Comparison of ENCODE assay signal across 1 cellular context in the genomic region with DNA sequence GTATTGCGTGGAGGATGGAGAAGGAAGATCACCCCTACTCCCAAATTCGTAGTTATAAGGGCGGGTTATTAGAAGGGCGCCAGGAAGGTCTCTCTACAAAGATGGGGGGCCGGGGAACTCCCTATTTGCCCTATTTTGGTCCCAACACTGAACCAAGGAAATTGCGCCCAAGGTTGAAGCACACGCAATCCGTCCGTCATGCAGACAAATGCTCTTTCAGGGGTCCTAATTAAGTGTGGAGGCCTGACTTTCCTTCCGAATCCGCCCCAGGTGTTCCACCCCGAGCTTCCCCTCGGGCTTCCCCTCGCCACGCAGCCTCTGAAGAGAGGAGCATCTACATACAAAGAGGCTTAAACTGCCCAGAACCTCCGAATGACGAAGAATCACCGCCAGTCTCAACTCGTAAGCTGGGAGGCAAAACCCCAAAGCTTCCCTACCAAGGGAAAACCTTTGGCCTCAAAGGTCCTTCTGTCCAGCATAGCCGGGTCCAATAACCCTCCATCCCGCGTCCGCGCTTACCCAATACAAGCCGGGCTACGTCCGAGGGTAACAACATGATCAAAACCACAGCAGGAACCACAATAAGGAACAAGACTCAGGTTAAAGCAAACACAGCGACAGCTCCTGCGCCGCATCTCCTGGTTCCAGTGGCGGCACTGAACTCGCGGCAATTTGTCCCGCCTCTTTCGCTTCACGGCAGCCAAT.
TF ChIP-seq lines count a peak whose summit lies in the region.

A gene (minus strand): TSS at position 658 of the 705 bp plus-strand sequence. CDS start 102 bp downstream, at position 556.

TF ChIP-seq in K562, 482 proteins besides CTCF, POLR2A, EP300 and RAD21 (continued from another document and continues in another):
- TF ChIP-seq, protein P1, sequence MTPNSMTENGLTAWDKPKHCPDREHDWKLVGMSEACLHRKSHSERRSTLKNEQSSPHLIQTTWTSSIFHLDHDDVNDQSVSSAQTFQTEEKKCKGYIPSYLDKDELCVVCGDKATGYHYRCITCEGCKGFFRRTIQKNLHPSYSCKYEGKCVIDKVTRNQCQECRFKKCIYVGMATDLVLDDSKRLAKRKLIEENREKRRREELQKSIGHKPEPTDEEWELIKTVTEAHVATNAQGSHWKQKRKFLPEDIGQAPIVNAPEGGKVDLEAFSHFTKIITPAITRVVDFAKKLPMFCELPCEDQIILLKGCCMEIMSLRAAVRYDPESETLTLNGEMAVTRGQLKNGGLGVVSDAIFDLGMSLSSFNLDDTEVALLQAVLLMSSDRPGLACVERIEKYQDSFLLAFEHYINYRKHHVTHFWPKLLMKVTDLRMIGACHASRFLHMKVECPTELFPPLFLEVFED (CRISPR knock-in tag; conservative IDR thresholded peaks at IDR 0.05): no peak
- TF ChIP-seq, protein P2, sequence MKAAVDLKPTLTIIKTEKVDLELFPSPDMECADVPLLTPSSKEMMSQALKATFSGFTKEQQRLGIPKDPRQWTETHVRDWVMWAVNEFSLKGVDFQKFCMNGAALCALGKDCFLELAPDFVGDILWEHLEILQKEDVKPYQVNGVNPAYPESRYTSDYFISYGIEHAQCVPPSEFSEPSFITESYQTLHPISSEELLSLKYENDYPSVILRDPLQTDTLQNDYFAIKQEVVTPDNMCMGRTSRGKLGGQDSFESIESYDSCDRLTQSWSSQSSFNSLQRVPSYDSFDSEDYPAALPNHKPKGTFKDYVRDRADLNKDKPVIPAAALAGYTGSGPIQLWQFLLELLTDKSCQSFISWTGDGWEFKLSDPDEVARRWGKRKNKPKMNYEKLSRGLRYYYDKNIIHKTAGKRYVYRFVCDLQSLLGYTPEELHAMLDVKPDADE (conservative IDR thresholded peaks at IDR 0.05; ENCODE audit: control insufficient read depth, low read depth, low read length): 0 out of 2 replicates have a peak, but pooled peaks have one; percentile 24
- TF ChIP-seq ZKSCAN8 (CRISPR knock-in tag; IDR thresholded peaks at IDR 0.05) (no peak), KDM2B (CRISPR knock-in tag; IDR thresholded peaks at IDR 0.05) (no peak), MYC (IDR thresholded peaks at IDR 0.05; ENCODE audit: low read depth, low read length) (no peak), MYC (CRISPR knock-in tag; IDR thresholded peaks at IDR 0.05; ENCODE audit: borderline replicate concordance, low read depth) (no peak), ESRRA (IDR thresholded peaks at IDR 0.05; ENCODE audit: borderline replicate concordance, low read depth) (peak; percentile 49; the same call in 1 of the 2 replicates), ERF (CRISPR knock-in tag; IDR thresholded peaks at IDR 0.05) (no peak), ZNF146 (CRISPR knock-in tag; IDR thresholded peaks at IDR 0.05; ENCODE audit: unreplicated experiment) (no peak), TGIF2 (CRISPR knock-in tag; IDR thresholded peaks at IDR 0.05) (peak; percentile 40; the same call in 1 of the 2 replicates), MAFF (IDR thresholded peaks at IDR 0.05; ENCODE audit: low read length) (no peak), SMARCB1 (IDR thresholded peaks at IDR 0.05; ENCODE audit: insufficient read length, low read depth) (no peak), NELFE (IDR thresholded peaks at IDR 0.05; ENCODE audit: insufficient read depth, insufficient read length) (no peak), MYBL2 (IDR thresholded peaks at IDR 0.05; ENCODE audit: low read depth) (no peak), MYBL2 (CRISPR knock-in tag; IDR thresholded peaks at IDR 0.05; ENCODE audit: borderline replicate concordance) (no peak), MCM5 (IDR thresholded peaks at IDR 0.05; ENCODE audit: low read depth) (no peak), SLC30A9 (CRISPR knock-in tag; IDR thresholded peaks at IDR 0.05) (no peak), SOX6 (IDR thresholded peaks at IDR 0.05) (no peak), TBP (optimal IDR thresholded peaks at IDR 0.05; ENCODE audit: low read depth, low read length) (peak; percentile 87), EWSR1 (IDR thresholded peaks at IDR 0.05; ENCODE audit: borderline replicate concordance, low read depth, partially characterized antibody) (no peak), SP2 (IDR thresholded peaks at IDR 0.05; ENCODE audit: extremely low read depth, low read depth, low read length, poor library complexity, severe bottlenecking) (peak; percentile 38), STAT5A (IDR thresholded peaks at IDR 0.05; ENCODE audit: borderline replicate concordance, low read length) (no peak), TAF9B (IDR thresholded peaks at IDR 0.05; ENCODE audit: partially characterized antibody) (peak; percentile 68), SMARCE1 (IDR thresholded peaks at IDR 0.05) (no peak), ZNF354B (CRISPR knock-in tag; IDR thresholded peaks at IDR 0.05) (no peak), SRSF9 (IDR thresholded peaks at IDR 0.05; ENCODE audit: borderline replicate concordance, low read depth, low read length) (no peak), BRCA1 (IDR thresholded peaks at IDR 0.05) (no peak), BRCA1 (CRISPR knock-in tag; IDR thresholded peaks at IDR 0.05) (no peak), HDAC3 (IDR thresholded peaks at IDR 0.05; ENCODE audit: borderline replicate concordance, partially characterized antibody) (no peak), JUND (IDR thresholded peaks at IDR 0.05; ENCODE audit: borderline replicate concordance, low read depth, low read length) (no peak), JUND (tag; IDR thresholded peaks at IDR 0.05; ENCODE audit: borderline replicate concordance, low read depth, low read length) (no peak; the same call in 2 of the 3 replicates), TSC22D4 (tag; IDR thresholded peaks at IDR 0.05) (no peak), CXXC5 (CRISPR knock-in tag; IDR thresholded peaks at IDR 0.05) (no peak), LARP7 (IDR thresholded peaks at IDR 0.05) (peak; percentile 57; the same call in 1 of the 2 replicates), ZNF232 (CRISPR knock-in tag; IDR thresholded peaks at IDR 0.05) (no peak), ZNF282 (CRISPR knock-in tag; IDR thresholded peaks at IDR 0.05) (no peak), FOXK1 (CRISPR knock-in tag; IDR thresholded peaks at IDR 0.05; ENCODE audit: borderline replicate concordance) (no peak), DPF2 (IDR thresholded peaks at IDR 0.05) (no peak), NONO (IDR thresholded peaks at IDR 0.05; ENCODE audit: low read depth in 2 of 2, low read length in 1 of 2) (0 out of 4 replicates have a peak, but pooled peaks of 1 of the 2 experiments have one; percentile 28), SIN3B (IDR thresholded peaks at IDR 0.05; ENCODE audit: low read depth) (no peak), MXI1 (IDR thresholded peaks at IDR 0.05; ENCODE audit: low read depth, low read length) (no peak), CBX1 (IDR thresholded peaks at IDR 0.05; ENCODE audit: low read depth) (no peak), RUNX1 (IDR thresholded peaks at IDR 0.05; ENCODE audit: low read depth) (no peak), RCOR1 (IDR thresholded peaks at IDR 0.05; ENCODE audit: borderline replicate concordance in 1 of 2, low read depth in 2 of 2, low read length in 2 of 2) (no peak)
- TF ChIP-seq, protein P3, sequence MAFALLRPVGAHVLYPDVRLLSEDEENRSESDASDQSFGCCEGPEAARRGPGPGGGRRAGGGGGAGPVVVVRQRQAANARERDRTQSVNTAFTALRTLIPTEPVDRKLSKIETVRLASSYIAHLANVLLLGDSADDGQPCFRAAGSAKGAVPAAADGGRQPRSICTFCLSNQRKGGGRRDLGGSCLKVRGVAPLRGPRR (CRISPR knock-in tag; IDR thresholded peaks at IDR 0.05): no peak
- TF ChIP-seq, protein P4, sequence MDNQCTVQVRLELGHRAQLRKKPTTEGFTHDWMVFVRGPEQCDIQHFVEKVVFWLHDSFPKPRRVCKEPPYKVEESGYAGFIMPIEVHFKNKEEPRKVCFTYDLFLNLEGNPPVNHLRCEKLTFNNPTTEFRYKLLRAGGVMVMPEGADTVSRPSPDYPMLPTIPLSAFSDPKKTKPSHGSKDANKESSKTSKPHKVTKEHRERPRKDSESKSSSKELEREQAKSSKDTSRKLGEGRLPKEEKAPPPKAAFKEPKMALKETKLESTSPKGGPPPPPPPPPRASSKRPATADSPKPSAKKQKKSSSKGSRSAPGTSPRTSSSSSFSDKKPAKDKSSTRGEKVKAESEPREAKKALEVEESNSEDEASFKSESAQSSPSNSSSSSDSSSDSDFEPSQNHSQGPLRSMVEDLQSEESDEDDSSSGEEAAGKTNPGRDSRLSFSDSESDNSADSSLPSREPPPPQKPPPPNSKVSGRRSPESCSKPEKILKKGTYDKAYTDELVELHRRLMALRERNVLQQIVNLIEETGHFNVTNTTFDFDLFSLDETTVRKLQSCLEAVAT (IDR thresholded peaks at IDR 0.05): peak; percentile 53 to 82; a peak in 2 of 4 replicates
- TF ChIP-seq, protein P5, sequence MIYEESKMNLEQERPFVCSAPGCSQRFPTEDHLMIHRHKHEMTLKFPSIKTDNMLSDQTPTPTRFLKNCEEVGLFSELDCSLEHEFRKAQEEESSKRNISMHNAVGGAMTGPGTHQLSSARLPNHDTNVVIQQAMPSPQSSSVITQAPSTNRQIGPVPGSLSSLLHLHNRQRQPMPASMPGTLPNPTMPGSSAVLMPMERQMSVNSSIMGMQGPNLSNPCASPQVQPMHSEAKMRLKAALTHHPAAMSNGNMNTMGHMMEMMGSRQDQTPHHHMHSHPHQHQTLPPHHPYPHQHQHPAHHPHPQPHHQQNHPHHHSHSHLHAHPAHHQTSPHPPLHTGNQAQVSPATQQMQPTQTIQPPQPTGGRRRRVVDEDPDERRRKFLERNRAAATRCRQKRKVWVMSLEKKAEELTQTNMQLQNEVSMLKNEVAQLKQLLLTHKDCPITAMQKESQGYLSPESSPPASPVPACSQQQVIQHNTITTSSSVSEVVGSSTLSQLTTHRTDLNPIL (CRISPR knock-in tag; IDR thresholded peaks at IDR 0.05): no peak
- TF ChIP-seq, protein P6, sequence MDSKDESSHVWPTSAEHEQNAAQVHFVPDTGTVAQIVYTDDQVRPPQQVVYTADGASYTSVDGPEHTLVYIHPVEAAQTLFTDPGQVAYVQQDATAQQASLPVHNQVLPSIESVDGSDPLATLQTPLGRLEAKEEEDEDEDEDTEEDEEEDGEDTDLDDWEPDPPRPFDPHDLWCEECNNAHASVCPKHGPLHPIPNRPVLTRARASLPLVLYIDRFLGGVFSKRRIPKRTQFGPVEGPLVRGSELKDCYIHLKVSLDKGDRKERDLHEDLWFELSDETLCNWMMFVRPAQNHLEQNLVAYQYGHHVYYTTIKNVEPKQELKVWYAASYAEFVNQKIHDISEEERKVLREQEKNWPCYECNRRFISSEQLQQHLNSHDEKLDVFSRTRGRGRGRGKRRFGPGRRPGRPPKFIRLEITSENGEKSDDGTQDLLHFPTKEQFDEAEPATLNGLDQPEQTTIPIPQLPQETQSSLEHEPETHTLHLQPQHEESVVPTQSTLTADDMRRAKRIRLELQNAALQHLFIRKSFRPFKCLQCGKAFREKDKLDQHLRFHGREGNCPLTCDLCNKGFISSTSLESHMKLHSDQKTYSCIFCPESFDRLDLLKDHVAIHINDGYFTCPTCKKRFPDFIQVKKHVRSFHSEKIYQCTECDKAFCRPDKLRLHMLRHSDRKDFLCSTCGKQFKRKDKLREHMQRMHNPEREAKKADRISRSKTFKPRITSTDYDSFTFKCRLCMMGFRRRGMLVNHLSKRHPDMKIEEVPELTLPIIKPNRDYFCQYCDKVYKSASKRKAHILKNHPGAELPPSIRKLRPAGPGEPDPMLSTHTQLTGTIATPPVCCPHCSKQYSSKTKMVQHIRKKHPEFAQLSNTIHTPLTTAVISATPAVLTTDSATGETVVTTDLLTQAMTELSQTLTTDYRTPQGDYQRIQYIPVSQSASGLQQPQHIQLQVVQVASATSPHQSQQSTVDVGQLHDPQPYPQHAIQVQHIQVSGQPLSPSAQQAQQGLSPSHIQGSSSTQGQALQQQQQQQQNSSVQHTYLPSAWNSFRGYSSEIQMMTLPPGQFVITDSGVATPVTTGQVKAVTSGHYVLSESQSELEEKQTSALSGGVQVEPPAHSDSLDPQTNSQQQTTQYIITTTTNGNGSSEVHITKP (IDR thresholded peaks at IDR 0.05; ENCODE audit: partially characterized antibody): no peak
- TF ChIP-seq, protein P7, sequence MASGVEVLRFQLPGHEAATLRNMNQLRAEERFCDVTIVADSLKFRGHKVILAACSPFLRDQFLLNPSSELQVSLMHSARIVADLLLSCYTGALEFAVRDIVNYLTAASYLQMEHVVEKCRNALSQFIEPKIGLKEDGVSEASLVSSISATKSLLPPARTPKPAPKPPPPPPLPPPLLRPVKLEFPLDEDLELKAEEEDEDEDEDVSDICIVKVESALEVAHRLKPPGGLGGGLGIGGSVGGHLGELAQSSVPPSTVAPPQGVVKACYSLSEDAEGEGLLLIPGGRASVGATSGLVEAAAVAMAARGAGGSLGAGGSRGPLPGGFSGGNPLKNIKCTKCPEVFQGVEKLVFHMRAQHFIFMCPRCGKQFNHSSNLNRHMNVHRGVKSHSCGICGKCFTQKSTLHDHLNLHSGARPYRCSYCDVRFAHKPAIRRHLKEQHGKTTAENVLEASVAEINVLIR (CRISPR knock-in tag; IDR thresholded peaks at IDR 0.05): no peak
- TF ChIP-seq, protein P8, sequence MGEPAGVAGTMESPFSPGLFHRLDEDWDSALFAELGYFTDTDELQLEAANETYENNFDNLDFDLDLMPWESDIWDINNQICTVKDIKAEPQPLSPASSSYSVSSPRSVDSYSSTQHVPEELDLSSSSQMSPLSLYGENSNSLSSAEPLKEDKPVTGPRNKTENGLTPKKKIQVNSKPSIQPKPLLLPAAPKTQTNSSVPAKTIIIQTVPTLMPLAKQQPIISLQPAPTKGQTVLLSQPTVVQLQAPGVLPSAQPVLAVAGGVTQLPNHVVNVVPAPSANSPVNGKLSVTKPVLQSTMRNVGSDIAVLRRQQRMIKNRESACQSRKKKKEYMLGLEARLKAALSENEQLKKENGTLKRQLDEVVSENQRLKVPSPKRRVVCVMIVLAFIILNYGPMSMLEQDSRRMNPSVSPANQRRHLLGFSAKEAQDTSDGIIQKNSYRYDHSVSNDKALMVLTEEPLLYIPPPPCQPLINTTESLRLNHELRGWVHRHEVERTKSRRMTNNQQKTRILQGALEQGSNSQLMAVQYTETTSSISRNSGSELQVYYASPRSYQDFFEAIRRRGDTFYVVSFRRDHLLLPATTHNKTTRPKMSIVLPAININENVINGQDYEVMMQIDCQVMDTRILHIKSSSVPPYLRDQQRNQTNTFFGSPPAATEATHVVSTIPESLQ (CRISPR knock-in tag; IDR thresholded peaks at IDR 0.05): peak; percentile 70; the same call in 1 of the 2 replicates
- TF ChIP-seq, protein P9, sequence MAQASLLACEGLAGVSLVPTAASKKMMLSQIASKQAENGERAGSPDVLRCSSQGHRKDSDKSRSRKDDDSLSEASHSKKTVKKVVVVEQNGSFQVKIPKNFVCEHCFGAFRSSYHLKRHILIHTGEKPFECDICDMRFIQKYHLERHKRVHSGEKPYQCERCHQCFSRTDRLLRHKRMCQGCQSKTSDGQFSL (CRISPR knock-in tag; IDR thresholded peaks at IDR 0.05): no peak
- TF ChIP-seq, protein P9 (tag; IDR thresholded peaks at IDR 0.05): no peak
- TF ChIP-seq, protein P10, sequence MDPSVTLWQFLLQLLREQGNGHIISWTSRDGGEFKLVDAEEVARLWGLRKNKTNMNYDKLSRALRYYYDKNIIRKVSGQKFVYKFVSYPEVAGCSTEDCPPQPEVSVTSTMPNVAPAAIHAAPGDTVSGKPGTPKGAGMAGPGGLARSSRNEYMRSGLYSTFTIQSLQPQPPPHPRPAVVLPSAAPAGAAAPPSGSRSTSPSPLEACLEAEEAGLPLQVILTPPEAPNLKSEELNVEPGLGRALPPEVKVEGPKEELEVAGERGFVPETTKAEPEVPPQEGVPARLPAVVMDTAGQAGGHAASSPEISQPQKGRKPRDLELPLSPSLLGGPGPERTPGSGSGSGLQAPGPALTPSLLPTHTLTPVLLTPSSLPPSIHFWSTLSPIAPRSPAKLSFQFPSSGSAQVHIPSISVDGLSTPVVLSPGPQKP (CRISPR knock-in tag; IDR thresholded peaks at IDR 0.05): no peak
